21 cellular contexts compared by ENCODE assay signal in the genomic region with DNA sequence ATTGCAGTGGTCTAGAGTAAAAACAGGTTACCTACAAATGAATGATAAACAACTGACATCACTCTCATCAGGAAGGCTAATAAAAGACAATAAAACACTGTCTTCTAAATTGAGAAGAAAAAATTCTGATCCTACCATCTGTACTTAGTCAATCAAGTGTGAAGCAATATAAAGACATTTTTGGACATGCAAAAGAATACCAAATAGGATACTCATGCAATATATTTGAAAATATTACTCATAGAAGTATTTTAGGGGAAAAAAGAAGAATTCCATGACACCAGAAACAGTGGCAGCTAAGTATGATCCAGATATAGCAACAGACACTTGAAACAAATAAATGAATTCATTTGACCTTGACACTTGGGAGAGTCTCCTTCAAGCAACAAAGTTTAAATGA.
A peak's percentile ranks its signal among the peaks of the same experiment; 100 is the strongest.
DNase-seq lines count a peak whose midpoint lies in the region; ATAC-seq and TF ChIP-seq lines count a peak whose summit lies in the region.
"Had no signal": no experiment of that assay in that cellular context is flagged by ENCODE, and none has a peak within 500 bp of the region (broad histone marks: within the 10 kb centered on the region; RNA-seq: fewer than 3 reads in every experiment).

No MANE protein-coding gene starts in this region.

- H3K27me3 ChIP-seq in adipocyte (replicated peaks; ENCODE audit: control insufficient read depth, insufficient read depth, low read length) (no peaks in the 10 kb centered on the region), gastroesophageal sphincter (no peaks in the 10 kb centered on the region), right atrium auricular region (no peaks in the 10 kb centered on the region)

- TF ChIP-seq CTCF in gastroesophageal sphincter (IDR thresholded peaks at IDR 0.05) (no peak), right atrium auricular region (IDR thresholded peaks at IDR 0.05) (no peak)

- no peak overlapping the region for H3K27ac ChIP-seq in gastroesophageal sphincter
- H3K27ac ChIP-seq in right atrium auricular region: no peak overlapping the region
- H3K27ac ChIP-seq: A549, C4-2B, RWPE1 had no signal

- no peaks in the 10 kb centered on the region for H3K9me3 ChIP-seq in adipocyte (ENCODE audit: control insufficient read depth, low read length)
- no peaks in the 10 kb centered on the region for H3K9me3 ChIP-seq in gastroesophageal sphincter
- no peaks in the 10 kb centered on the region for H3K9me3 ChIP-seq in right atrium auricular region
- H3K9me3 ChIP-seq: A549, Caco-2 had no signal

- no peak for TF ChIP-seq EP300 in gastroesophageal sphincter (IDR thresholded peaks at IDR 0.05)

- H3K4me1 ChIP-seq in adipocyte (ENCODE audit: control insufficient read depth, insufficient read depth, low read length) (peaks cover 18% of the 10 kb centered on the region), gastroesophageal sphincter (no peaks in the 10 kb centered on the region), right atrium auricular region (no peaks in the 10 kb centered on the region)
- H3K4me1 ChIP-seq: Caco-2 had no signal

- no peak for TF ChIP-seq POLR2A in gastroesophageal sphincter (IDR thresholded peaks at IDR 0.05)

- H3K9ac ChIP-seq in adipocyte (ENCODE audit: low read length): no peak overlapping the region

- H3K4me3 ChIP-seq in adipocyte (ENCODE audit: low read length) (no peak overlapping the region), gastroesophageal sphincter (no peak overlapping the region), right atrium auricular region (no peak overlapping the region)
- H3K4me3 ChIP-seq: A549 had no signal

- no peak for ATAC-seq in gastroesophageal sphincter
- ATAC-seq: A549; CD8-positive, alpha-beta T cell; Panc1 had no signal

- DNase-seq in GM04503 (ENCODE audit: low read depth) (peak; percentile 8), adipocyte (ENCODE audit: low read depth) (peak; percentile 55), fibroblast of peridontal ligament (ENCODE audit: extremely low read depth) (peak; percentile 8), amniotic stem cell (lab: John Stamatoyannopoulos, UW) (no peak), right atrium auricular region (ENCODE audit: low spot score) (no peak)
- DNase-seq in stimulated activated CD4-positive, alpha-beta T cell treated with anti-CD3 and anti-CD28 coated beads, Interleukin-2, amount 100 ng/mL, for 24 hours: no peak
- DNase-seq: Caco-2; CD8-positive, alpha-beta T cell; EL; GDM1; Karpas-422; NCI-H1105; NCI-H1436 treated with DMSO at 0.1 percent for 48 hours; NCI-H1930; NCI-H526 treated with DMSO at 0.1 percent for 48 hours; SHP77 treated with DMSO at 0.1 percent for 48 hours had no signal

- H3K36me3 ChIP-seq in adipocyte (ENCODE audit: control insufficient read depth, insufficient read depth, low read length, severe bottlenecking) (no peaks in the 10 kb centered on the region), gastroesophageal sphincter (no peaks in the 10 kb centered on the region), right atrium auricular region (no peaks in the 10 kb centered on the region)

Comparison
In these comparisons a context has a peak if more than half of its experiments do, and no peak if none do; other contexts are left out.
1. DNase-seq: peak in GM04503 (single experiment), adipocyte (single experiment) and fibroblast of peridontal ligament (single experiment); none in stimulated activated CD4-positive, alpha-beta T cell treated with anti-CD3 and anti-CD28 coated beads, Interleukin-2, amount 100 ng/mL, for 24 hours (0 of 2), amniotic stem cell (single experiment) and right atrium auricular region (single experiment).